In the genomic region with DNA sequence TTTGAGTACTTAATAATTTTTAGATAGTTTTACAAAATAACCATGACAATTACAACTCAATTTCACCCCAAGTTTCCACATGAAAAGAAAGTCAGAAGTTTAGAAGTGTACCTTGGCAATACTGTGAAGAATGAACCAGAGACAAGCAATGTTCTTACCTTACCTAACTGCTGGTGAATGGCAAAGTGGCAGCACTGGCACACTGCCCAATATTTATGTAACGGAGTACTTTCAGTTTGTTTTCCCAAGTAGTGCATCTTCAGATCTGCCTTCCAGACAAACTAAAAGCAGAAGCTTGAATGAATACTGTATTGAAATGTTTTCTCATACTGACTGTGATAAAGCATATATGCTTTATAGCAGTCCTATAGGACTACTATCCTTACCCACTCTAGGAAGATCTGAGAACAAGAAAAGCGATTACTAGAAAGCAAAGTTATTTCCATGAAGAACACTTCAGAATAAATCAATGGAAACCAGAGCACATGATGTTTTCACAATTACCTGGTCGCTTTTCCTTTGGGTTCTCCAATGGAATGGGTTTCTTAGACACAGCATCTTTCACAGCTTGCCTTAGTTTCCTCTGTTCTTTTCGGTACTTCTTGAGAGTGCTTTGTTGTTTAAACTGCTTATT, we compare ENCODE assay signal across 8 cellular contexts. TPM values are rescaled to one million over a fixed set of nuclear protein-coding genes. Genes with fewer than 3 reads are reported as not detected.
DNase-seq lines count a peak whose midpoint lies in the region; ATAC-seq, FAIRE-seq and TF ChIP-seq lines count a peak whose summit lies in the region.

No MANE protein-coding gene starts in this region.

- peaks cover 45% of the 10 kb centered on the region for H3K79me2 ChIP-seq in GM12878 (ENCODE audit: control insufficient read depth, insufficient read depth, low read length)

- SMC1A ChIA-PET in GM12878 (lab: Charles Lee; ENCODE audit: uncharacterized antibody, unreplicated experiment): interaction anchor here (0.9 to 2.7 kb wide), 6 partner anchors 11 to 83 kb away, joined by 3 to 10 read pairs (median 3); a partner anchor contains a TSS

- 55% methylated on average over 4 of the region's 4 CpGs for WGBS in GM12878 (ENCODE audit: insufficient coverage, insufficient replicate concordance, low lambda C conversion rate, missing lambda C conversion rate)

- peaks cover 0 to 14% of the 10 kb centered on the region in 2 experiments; a peak in 3 of 4 replicates for H3K36me3 ChIP-seq in GM12878 (ENCODE audit: control insufficient read depth in 2 of 2, insufficient read depth in 2 of 2, low read length in 1 of 2)
- peaks cover 8 to 16% of the 10 kb centered on the region in 2 donors for H3K36me3 ChIP-seq in muscle layer of duodenum (ENCODE audit: control insufficient read depth in 1 of 2, insufficient read depth in 2 of 2, low read length in 2 of 2)

- DNase-seq in DMS 273 (lab: John Stamatoyannopoulos, UW; ENCODE audit: unreplicated experiment) (peak; percentile 43), LNCaP clone FGC (ENCODE audit: low read depth) (no peak), GM12878 (ENCODE audit: low read depth, low spot score) (peak; percentile 16), SKM-1 (lab: John Stamatoyannopoulos, UW; ENCODE audit: unreplicated experiment) (no peak), NCI-H1105 treated with DMSO at 0.1 percent for 48 hours (lab: John Stamatoyannopoulos, UW) (no peak), NCI-H187 (lab: John Stamatoyannopoulos, UW) (no peak)
- DNase-seq in effector CD8-positive, alpha-beta T cell (lab: John Stamatoyannopoulos, UW): no peak

- RAD21 ChIA-PET in GM12878 (lab: Charles Lee; ENCODE audit: unreplicated experiment): interaction anchor here (1.4 to 3.1 kb wide), 4 partner anchors 15 to 41 kb away, joined by 4 to 14 read pairs (median 8); a partner anchor contains a TSS

- H3K9me3 ChIP-seq in GM12878 (replicated peaks; ENCODE audit: control insufficient read depth, insufficient read depth, low read length): no peaks in the 10 kb centered on the region
- no peaks in the 10 kb centered on the region for H3K9me3 ChIP-seq in muscle layer of duodenum (ENCODE audit: control insufficient read depth in 1 of 2, low read length in 2 of 2)

- POLR2A ChIA-PET in GM12878 (lab: Charles Lee): interaction anchor here (0.7 to 2.6 kb wide), 4 partner anchors 13 to 185 kb away, joined by 3 to 16 read pairs (median 10); a partner anchor contains a TSS

- ATAC-seq in GM12878: peak; percentile 14

- peak overlapping the region; percentile 81 for H3K9ac ChIP-seq in GM12878 (ENCODE audit: control insufficient read depth, insufficient read depth, low read length)

- TF ChIP-seq EP300 in GM12878 (IDR thresholded peaks at IDR 0.05; ENCODE audit: borderline replicate concordance in 1 of 2, control insufficient read depth in 1 of 2, low read depth in 2 of 2, low read length in 2 of 2): no peak

- no peak for TF ChIP-seq POLR2A in GM12878 (IDR thresholded peaks at IDR 0.05; ENCODE audit: low read depth, low read length)

- no TSS peak for BruUV-seq in GM12878 (replicated peaks; lab: Mats Ljungman, UMichigan)

- no peak overlapping the region for H2AFZ ChIP-seq in GM12878 (ENCODE audit: control insufficient read depth, low read depth, low read length)

- H3K27me3 ChIP-seq in GM12878 (replicated peaks in 1 of 2; ENCODE audit: control insufficient read depth in 2 of 2, insufficient read depth in 2 of 2, low read length in 1 of 2): no peaks in the 10 kb centered on the region
- H3K27me3 ChIP-seq in muscle layer of duodenum (ENCODE audit: low read depth, low read length): no peaks in the 10 kb centered on the region

- intact Hi-C loops in GM12878 (cut with micrococcal nuclease; ENCODE audit: unreplicated experiment): loop anchor here (5.0 kb wide), 1 partner anchor 81 kb away; no protein-coding TSS in a partner anchor

- H3K4me1 ChIP-seq in GM12878 (ENCODE audit: control insufficient read depth, insufficient read depth, low read length): peaks cover 4% of the 10 kb centered on the region
- peaks cover 6 to 13% of the 10 kb centered on the region in 2 donors for H3K4me1 ChIP-seq in muscle layer of duodenum (ENCODE audit: control insufficient read depth in 1 of 2, insufficient read depth in 2 of 2, low read length in 2 of 2)

- in situ Hi-C loops in GM12878 (cut with MboI): no loop called here

- H3K27ac ChIP-seq in GM12878 (ENCODE audit: control insufficient read depth, insufficient read depth) (peak overlapping the region; percentile 85), muscle layer of duodenum (ENCODE audit: low read length) (no peak overlapping the region)

- no peak for TF ChIP-seq RAD21 in GM12878 (IDR thresholded peaks at IDR 0.05; ENCODE audit: insufficient read depth, low read depth, low read length)

- peak overlapping the region; percentile 66; the same call in 1 of the 2 replicates for H3K4me3 ChIP-seq in LNCaP clone FGC (ENCODE audit: low read depth, low read length)
- peak overlapping the region; percentile 71 for H3K4me3 ChIP-seq in GM12878
- H3K4me3 ChIP-seq in muscle layer of duodenum (ENCODE audit: low read depth in 1 of 2, low read length in 2 of 2): peak overlapping the region; percentile 69 to 95

- no peak for FAIRE-seq in GM12878 (lab: Jason Lieb, UNC)

- TF ChIP-seq CTCF in LNCaP clone FGC (IDR thresholded peaks at IDR 0.05; ENCODE audit: control insufficient read depth, extremely low read depth, insufficient read depth) (no peak), GM12878 (IDR thresholded peaks at IDR 0.05 in 2 of 3, conservative IDR thresholded peaks at IDR 0.05 in 1 of 3; ENCODE audit: control insufficient read depth in 2 of 3, extremely low read depth in 1 of 3, insufficient read depth in 1 of 3, low read depth in 3 of 3, low read length in 3 of 3) (no peak)

- H4K20me1 ChIP-seq in GM12878 (ENCODE audit: control insufficient read depth, insufficient read depth): no peaks in the 10 kb centered on the region

- peak overlapping the region; percentile 94 for H3K4me2 ChIP-seq in GM12878 (ENCODE audit: control insufficient read depth, insufficient read depth)

- CTCF ChIA-PET in GM12878 (lab: Yijun Ruan, JAX): interaction anchor here (1.3 to 4.0 kb wide), 10 partner anchors 8 to 88 kb away, joined by 3 to 28 read pairs (median 6); no protein-coding TSS in a partner anchor

TF ChIP-seq in GM12878, 131 proteins besides CTCF, POLR2A, EP300 and RAD21 (continues in another document):
- TF ChIP-seq RB1 (IDR thresholded peaks at IDR 0.05; ENCODE audit: borderline replicate concordance) (no peak), SIN3A (IDR thresholded peaks at IDR 0.05; ENCODE audit: low read depth, low read length) (no peak), CEBPB (IDR thresholded peaks at IDR 0.05; ENCODE audit: borderline replicate concordance in 1 of 2, low read depth in 2 of 2, low read length in 2 of 2) (no peak), NR2F1 (conservative IDR thresholded peaks at IDR 0.05) (no peak)

RNA-seq across cellular contexts. Expression of a gene that starts 1.5 kb away (rescaled TPM):
- total RNA-seq in GM12878 (2013; cell fraction: nucleolus; rRNA removed): 121 and 125 TPM in 2 replicates
- total RNA-seq in GM12878 (2014; rRNA removed) (37.4 and 47.5 TPM in 2 replicates), GM12878 (2014; rRNA removed; fragmentation: Illumina TruSeq; extraction: Trizol) (51.4 and 55.3 TPM in 2 replicates), GM12878 (2021) (28.1 and 30.0 TPM in 2 replicates)
- polyA plus RNA-seq in GM12878 (2011; ENCODE audit: low read depth): 8.7 TPM
- polyA plus RNA-seq in GM12878 (2011; rRNA removed) (50.1 and 81.7 TPM in 2 replicates), GM12878 (2014; fragmentation: Illumina TruSeq; extraction: Trizol) (42.7 and 51.8 TPM in 2 replicates), GM12878 (2014; fragmentation: Nextera tagmentation; extraction: Ambion mirVana) (10 to 100 TPM; 37.7 to 38.2 TPM), GM12878 (2014; rRNA removed) (23.5 and 27.8 TPM in 2 replicates), GM12878 (2016; fragmentation: Nextera tagmentation; extraction: Ambion mirVana) (10 to 100 TPM; 43.1 to 47.3 TPM)
- 15.8 and 16.7 TPM in 2 replicates for polyA plus RNA-seq in GM12878 (2011; cell fraction: cytosol; rRNA removed)
- polyA plus RNA-seq in GM12878 (2011; cell fraction: nucleus; rRNA removed): 47.3 and 48.3 TPM in 2 replicates
- polyA plus RNA-seq in GM12878 (2012): 12.2 and 21.3 TPM in 2 replicates
- polyA minus RNA-seq in GM12878 (2011; rRNA and poly(A)+ RNA removed): 36.3 and 50.6 TPM in 2 replicates
- polyA minus RNA-seq in GM12878 (2011; cell fraction: cytosol; rRNA and poly(A)+ RNA removed): 16.1 and 16.7 TPM in 2 replicates
- 28.5 and 32.4 TPM in 2 replicates for polyA minus RNA-seq in GM12878 (2011; cell fraction: nucleus; rRNA and poly(A)+ RNA removed)

RNA-seq across cellular contexts. Expression of a gene that starts 41.1 kb away (rescaled TPM):
- total RNA-seq in GM12878 (2013; cell fraction: nucleolus; rRNA removed): 30.1 and 31.6 TPM in 2 replicates
- total RNA-seq in GM12878 (2014; rRNA removed): 5.5 and 7.6 TPM in 2 replicates
- 5.5 and 6.2 TPM in 2 replicates for total RNA-seq in GM12878 (2014; rRNA removed; fragmentation: Illumina TruSeq; extraction: Trizol)
- total RNA-seq in GM12878 (2021): 4.8 and 5.3 TPM in 2 replicates
- polyA plus RNA-seq in GM12878 (2011; ENCODE audit: low read depth): 1.4 TPM
- polyA plus RNA-seq in GM12878 (2011; rRNA removed): 7.5 and 11.9 TPM in 2 replicates
- 2.1 and 2.2 TPM in 2 replicates for polyA plus RNA-seq in GM12878 (2011; cell fraction: cytosol; rRNA removed)
- 4.6 and 5.6 TPM in 2 replicates for polyA plus RNA-seq in GM12878 (2011; cell fraction: nucleus; rRNA removed)
- 4.1 and 5.2 TPM in 2 replicates for polyA plus RNA-seq in GM12878 (2012)
- polyA plus RNA-seq in GM12878 (2014; fragmentation: Illumina TruSeq; extraction: Trizol): 4.1 and 4.8 TPM in 2 replicates
- 1 to 10 TPM; 3.3 TPM for polyA plus RNA-seq in GM12878 (2014; fragmentation: Nextera tagmentation; extraction: Ambion mirVana)
- 2.6 and 4.4 TPM in 2 replicates for polyA plus RNA-seq in GM12878 (2014; rRNA removed)
- 1 to 10 TPM; 2.9 to 3.5 TPM for polyA plus RNA-seq in GM12878 (2016; fragmentation: Nextera tagmentation; extraction: Ambion mirVana)
- polyA minus RNA-seq in GM12878 (2011; rRNA and poly(A)+ RNA removed): 4.1 and 5.0 TPM in 2 replicates
- 1.3 and 2.5 TPM in 2 replicates for polyA minus RNA-seq in GM12878 (2011; cell fraction: cytosol; rRNA and poly(A)+ RNA removed)
- polyA minus RNA-seq in GM12878 (2011; cell fraction: nucleus; rRNA and poly(A)+ RNA removed): 3.3 and 6.5 TPM in 2 replicates

Comparison
In these comparisons a context has a peak if more than half of its experiments do, and no peak if none do; other contexts are left out.
1. DNase-seq: peak in DMS 273 (single experiment) and GM12878 (single experiment); none in LNCaP clone FGC (single experiment), SKM-1 (single experiment), effector CD8-positive, alpha-beta T cell (single experiment), NCI-H1105 treated with DMSO at 0.1 percent for 48 hours (single experiment) and NCI-H187 (0 of 2).
2. Peak in every context shown above with its lines, with median percentiles within 50 percentile points of each other: H3K4me3 ChIP-seq.